8 cellular contexts compared by ENCODE assay signal in the genomic region with DNA sequence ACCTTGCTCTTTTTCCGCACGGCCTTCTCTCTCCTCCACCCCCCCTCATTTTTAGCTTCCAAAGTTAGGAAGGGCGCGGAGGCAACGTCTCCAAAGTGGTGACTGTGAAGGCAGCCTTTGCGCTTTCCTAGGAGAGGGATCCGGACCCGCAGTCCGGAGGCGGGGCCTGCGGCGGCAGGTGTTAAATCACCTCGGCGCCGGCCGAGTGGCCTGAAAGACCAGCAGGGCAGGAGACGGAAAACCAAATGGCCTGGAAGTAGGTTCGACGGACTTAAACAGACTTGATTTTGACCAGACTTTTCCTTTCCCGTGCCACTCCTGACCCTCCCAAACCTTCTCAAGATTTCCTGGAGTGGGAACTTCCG. TPM values are rescaled to one million over a fixed set of nuclear protein-coding genes. Genes with fewer than 3 reads are reported as not detected.
DNase-seq lines count a peak whose midpoint lies in the region; ATAC-seq and TF ChIP-seq lines count a peak whose summit lies in the region.

No MANE protein-coding gene starts in this region.

- H3K9me3 ChIP-seq in GM23248 (ENCODE audit: low read depth) (no peaks in the 10 kb centered on the region), stomach (peaks cover 0 to under 1% (median 0%) of the 10 kb centered on the region in 4 donors)

- DNase-seq in EL, result peak; percentile 38
- peak; percentile 77 for DNase-seq in GM23248
- peak; percentile 10 for DNase-seq in NCI-H128 (lab: John Stamatoyannopoulos, UW; ENCODE audit: unreplicated experiment)
- peak; percentile 67 for DNase-seq in activated CD8-positive, alpha-beta memory T cell treated with anti-CD3 and anti-CD28 coated beads, Interleukin-2, amount 10 ng/mL, durations not matched to agents 7 days and 5 days
- DNase-seq in epithelial cell of esophagus (ENCODE audit: low read depth), result peak; percentile 64
- peak; percentile 35 for DNase-seq in mucosa of gallbladder (ENCODE audit: low spot score)
- peak; percentile 74 for DNase-seq in stomach

- H3K36me3 Mint-ChIP-seq in activated CD8-positive, alpha-beta memory T cell treated with anti-CD3 and anti-CD28 coated beads, Interleukin-2, amount 10 ng/mL, durations not matched to agents 7 days and 5 days, result peaks cover 23% of the 10 kb centered on the region

- no peaks in the 10 kb centered on the region for H3K9me2 ChIP-seq in GM23248 (ENCODE audit: insufficient read depth)

- TF ChIP-seq CTCF in epithelial cell of esophagus (IDR thresholded peaks at IDR 0.05; ENCODE audit: insufficient read depth, low read depth, low read length, missing control alignments) (no peak), stomach (IDR thresholded peaks at IDR 0.05) (no peak)

- H3K27me3 ChIP-seq in GM23248 (replicated peaks; ENCODE audit: insufficient read depth) (no peaks in the 10 kb centered on the region), stomach (no peaks in the 10 kb centered on the region)

- peaks cover 21% of the 10 kb centered on the region for H3K4me1 ChIP-seq in GM23248 (ENCODE audit: insufficient read depth)
- H3K4me1 ChIP-seq in stomach, result peaks cover 26 to 49% (median 44%) of the 10 kb centered on the region in 4 donors

- intact Hi-C loops in stomach (cut with DNase I; ENCODE audit: low total_unique reads), result no loop called here

- ATAC-seq in activated CD8-positive, alpha-beta memory T cell treated with anti-CD3 and anti-CD28 coated beads, Interleukin-2, amount 10 ng/mL, durations not matched to agents 7 days and 5 days, result peak; percentile 5
- no peak for ATAC-seq in GM21576 (IDR thresholded peaks at IDR 0.05; ENCODE audit: unreplicated experiment)

- peaks cover 42% of the 10 kb centered on the region for H3K4me1 Mint-ChIP-seq in activated CD8-positive, alpha-beta memory T cell treated with anti-CD3 and anti-CD28 coated beads, Interleukin-2, amount 10 ng/mL, durations not matched to agents 7 days and 5 days

- in situ Hi-C loops in GM23248 (cut with MboI), result no loop called here

- H3K36me3 ChIP-seq in GM23248 (ENCODE audit: low read depth) (peaks cover 6% of the 10 kb centered on the region; the same call in 1 of the 2 replicates), stomach (peaks cover 0 to 5% (median 5%) of the 10 kb centered on the region in 4 donors)

- H3K4me3 ChIP-seq in GM23248, result peak overlapping the region; percentile 95
- peak overlapping the region; percentile 96 for H3K4me3 ChIP-seq in epithelial cell of esophagus (ENCODE audit: low read length)
- peak overlapping the region; percentile 67 to 96 (median 92) for H3K4me3 ChIP-seq in stomach

- peaks cover 53% of the 10 kb centered on the region for H3K79me2 ChIP-seq in GM23248 (ENCODE audit: insufficient read depth)

- peaks cover 32% of the 10 kb centered on the region for H4K20me1 ChIP-seq in GM23248 (ENCODE audit: insufficient read depth)

- peak overlapping the region; percentile 57 for H2AFZ ChIP-seq in GM23248

- H3K27ac Mint-ChIP-seq in activated CD8-positive, alpha-beta memory T cell treated with anti-CD3 and anti-CD28 coated beads, Interleukin-2, amount 10 ng/mL, durations not matched to agents 7 days and 5 days, result peak overlapping the region; percentile 97

- H3K27ac ChIP-seq in GM23248, result peak overlapping the region; percentile 96
- peak overlapping the region; percentile 95 to 96 (median 95) for H3K27ac ChIP-seq in stomach

- WGBS in GM23248 (ENCODE audit: low coverage in 1 of 2, low lambda C conversion rate in 2 of 2, missing lambda C conversion rate in 2 of 2), 2 experiments, result 1% methylated on average over 20 to 21 of the region's 21 CpGs
- WGBS in stomach, 5 donors, result 0 to 1% (median 0%) methylated on average over 21 of the region's 21 CpGs

- no peaks in the 10 kb centered on the region for H3K27me3 Mint-ChIP-seq in activated CD8-positive, alpha-beta memory T cell treated with anti-CD3 and anti-CD28 coated beads, Interleukin-2, amount 10 ng/mL, durations not matched to agents 7 days and 5 days

- peak overlapping the region; percentile 97 for H3K4me2 ChIP-seq in GM23248 (ENCODE audit: unreplicated experiment)

- TF ChIP-seq EP300 in stomach (IDR thresholded peaks at IDR 0.05), result no peak

- TF ChIP-seq POLR2A in stomach (IDR thresholded peaks at IDR 0.05), result no peak

- CTCF ChIA-PET in activated CD8-positive, alpha-beta memory T cell treated with anti-CD3 and anti-CD28 coated beads, Interleukin-2, amount 10 ng/mL, durations not matched to agents 7 days and 5 days (lab: Charles Lee), result interaction anchor here (0.8 to 4.3 kb wide), 19 partner anchors 8 to 505 kb away, joined by 3 to 23 read pairs (median 5); partner anchors contain the start of genes DCAF17, METTL8 and TLK1

- peak overlapping the region; percentile 98 for H3K9ac ChIP-seq in GM23248

- peak overlapping the region; percentile 95 for H3K4me3 Mint-ChIP-seq in activated CD8-positive, alpha-beta memory T cell treated with anti-CD3 and anti-CD28 coated beads, Interleukin-2, amount 10 ng/mL, durations not matched to agents 7 days and 5 days

- no peaks in the 10 kb centered on the region for H3K9me3 Mint-ChIP-seq in activated CD8-positive, alpha-beta memory T cell treated with anti-CD3 and anti-CD28 coated beads, Interleukin-2, amount 10 ng/mL, durations not matched to agents 7 days and 5 days (ENCODE audit: low read depth)

- peaks cover 7% of the 10 kb centered on the region for H3F3A ChIP-seq in GM23248 (ENCODE audit: insufficient read depth)

RNA-seq across cellular contexts. Expression of gene GORASP2, which starts 0.6 kb away (rescaled TPM):
- 47.6 and 70.4 TPM in 2 replicates for total RNA-seq in GM23248 (2014; rRNA removed; shearing (Covaris generic))
- polyA plus RNA-seq in GM23248 (2016; fragmentation: Nextera tagmentation; extraction: Ambion mirVana), result 132 and 142 TPM in 2 replicates
- 10 to 100 TPM; 45.3 to 64.4 TPM for total RNA-seq in activated CD8-positive, alpha-beta memory T cell treated with anti-CD3 and anti-CD28 coated beads, Interleukin-2, amount 10 ng/mL, durations not matched to agents 7 days and 5 days
- total RNA-seq in mucosa of gallbladder, result 71.9 TPM
- total RNA-seq in stomach, result 100 to 1,000 TPM in 2 of 5 donors, 10 to 100 TPM in 2, 1 to 10 TPM in 1; 9.9 to 141 (median 48.8) TPM
- 10 to 100 TPM; 24.6 to 36.5 (median 31.0) TPM for polyA plus RNA-seq in stomach

Comparison
In these comparisons a context has a peak if more than half of its experiments do, and no peak if none do; other contexts are left out.
1. DNase-seq: peak in every context shown above with its lines; median percentile 77 in GM23248; 74 in stomach; 67 in activated CD8-positive, alpha-beta memory T cell treated with anti-CD3 and anti-CD28 coated beads, Interleukin-2, amount 10 ng/mL, durations not matched to agents 7 days and 5 days; 64 in epithelial cell of esophagus; 38 in EL; 35 in mucosa of gallbladder; 10 in NCI-H128.